In genomic region chr18:50933684-50934083, GRCh38 we compare ENCODE assay signal across 7 cellular contexts.
"Had no signal": no experiment of that assay in that cellular context is flagged by ENCODE, and none has a peak within 500 bp of the region (broad histone marks: within the 10 kb centered on the region; RNA-seq: fewer than 3 reads in every experiment).

No MANE protein-coding gene starts in this region.

- H3K27ac Mint-ChIP-seq: GM23338 had no signal

- H3K4me3 ChIP-seq: GM23338 had no signal

- DNase-seq: H9, HCEC 1CT, IMR-90 had no signal

- H2AFZ ChIP-seq: GM23338 had no signal

- H3K9me3 Mint-ChIP-seq: GM23338, H9 had no signal

- H3K4me3 Mint-ChIP-seq: GM23338, H9 had no signal

- ATAC-seq: GM23338 had no signal

- H3K4me2 ChIP-seq: GM23338 had no signal

- FAIRE-seq: H1, H54, HTR-8/SVneo had no signal

- H3K4me1 Mint-ChIP-seq: GM23338 had no signal
